In the genomic region with DNA sequence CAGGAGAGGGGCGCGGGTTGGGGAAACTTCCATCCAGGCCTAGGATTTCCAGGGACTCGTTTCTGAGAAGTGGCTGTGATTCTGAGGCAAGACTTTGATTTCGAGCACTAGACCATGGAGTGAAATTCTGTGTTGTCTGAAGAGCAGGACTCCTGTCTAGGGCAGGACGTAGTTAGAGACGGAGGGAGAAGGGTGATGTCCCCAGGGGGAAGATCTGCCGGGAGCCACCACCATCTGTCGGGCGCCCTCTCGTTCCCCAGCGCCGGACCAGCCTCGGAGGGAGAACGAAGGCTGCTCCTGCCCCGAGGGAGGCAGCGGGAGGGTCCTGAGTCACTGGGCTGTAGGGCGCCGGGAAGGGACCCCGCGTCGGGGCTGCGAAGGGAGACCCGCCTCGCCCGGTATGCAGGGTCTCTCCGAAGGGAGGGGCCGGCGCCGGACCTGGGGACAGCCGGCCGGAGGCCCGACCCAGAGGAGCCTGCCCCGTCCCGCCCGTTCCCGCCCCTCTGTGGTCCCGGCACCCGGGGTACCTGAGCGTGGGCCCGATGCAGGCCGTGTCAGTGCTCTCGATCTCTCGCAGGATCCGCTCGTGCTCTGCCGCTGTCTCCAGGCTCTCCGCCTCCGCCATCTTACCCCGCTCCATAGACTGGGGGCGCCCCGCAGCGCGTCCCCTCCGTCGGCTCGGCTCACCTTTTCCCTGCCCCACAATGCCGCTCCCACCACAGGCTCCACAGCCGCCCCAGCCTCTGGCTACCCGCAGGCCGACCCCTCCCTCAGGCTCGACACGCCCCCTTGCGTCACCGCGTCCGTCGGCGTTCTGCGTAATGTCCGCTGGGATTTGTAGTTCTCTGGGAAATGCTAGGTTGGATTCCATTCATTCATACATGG, we compare ENCODE assay signal across 8 cellular contexts.
DNase-seq lines count a peak whose midpoint lies in the region; ATAC-seq and TF ChIP-seq lines count a peak whose summit lies in the region.

A gene (minus strand): TSS at position 763 of the 885 bp plus-strand sequence.

- H3K4me3 ChIP-seq in astrocyte of the spinal cord (ENCODE audit: low read depth, low read length) = peak within 1 kb of the TSS; percentile 82

- peak; percentile 30 for DNase-seq in NCI-H187 treated with DMSO at 0.1 percent for 48 hours (lab: John Stamatoyannopoulos, UW)
- peak; percentile 83 for DNase-seq in T1000 (lab: John Stamatoyannopoulos, UW)
- peak; percentile 91 for DNase-seq in astrocyte of the spinal cord (ENCODE audit: low read depth, low spot score)
- peak; percentile 89 to 92 for DNase-seq in hippocampal formation (lab: John Stamatoyannopoulos, UW)
- peak; percentile 95 for DNase-seq in retina
- no peak for DNase-seq in GF-D8 (lab: John Stamatoyannopoulos, UW)

- ATAC-seq in GM18499 (IDR thresholded peaks at IDR 0.05; ENCODE audit: insufficient read depth, unreplicated experiment) = peak; percentile 79
- ATAC-seq in HG02943 (IDR thresholded peaks at IDR 0.05; ENCODE audit: low read depth, unreplicated experiment) = peak; percentile 96

- TF ChIP-seq CTCF in astrocyte of the spinal cord (IDR thresholded peaks at IDR 0.05; ENCODE audit: low read depth, low read length) = no peak

- in situ Hi-C loops in astrocyte of the spinal cord (cut with HindIII; ENCODE audit: low sequenced_read_pairs) = no loop called here
